10 cellular contexts compared by ENCODE assay signal in genomic region chr11:78138281-78138680, GRCh38.
DNase-seq lines count a peak whose midpoint lies in the region; ATAC-seq lines count a peak whose summit lies in the region.
"Had no signal": no experiment of that assay in that cellular context is flagged by ENCODE, and none has a peak within 500 bp of the region (broad histone marks: within the 10 kb centered on the region; RNA-seq: fewer than 3 reads in every experiment).

No MANE protein-coding gene starts in this region.

- peak overlapping the region; percentile 90 for H3K9ac ChIP-seq in NT2/D1 (ENCODE audit: insufficient read length, low read depth)
- H3K9ac ChIP-seq: parathyroid adenoma had no signal

- no peaks in the 10 kb centered on the region for H3K27me3 Mint-ChIP-seq in dendritic cell treated with granulocyte-macrophage colony-stimulating factor and Interleukin-4, amounts not matched to agents 40 ng/mL and 50 ng/mL, for 4 days

- H3K4me3 Mint-ChIP-seq in dendritic cell treated with granulocyte-macrophage colony-stimulating factor and Interleukin-4, amounts not matched to agents 40 ng/mL and 50 ng/mL, for 4 days: peak overlapping the region; percentile 83

- no peak for ATAC-seq in HG03097 (IDR thresholded peaks at IDR 0.05; ENCODE audit: low FRiP score, unreplicated experiment)
- no peak for ATAC-seq in HG02623 (IDR thresholded peaks at IDR 0.05; ENCODE audit: unreplicated experiment)

- no peaks in the 10 kb centered on the region for H3K9me3 Mint-ChIP-seq in dendritic cell treated with granulocyte-macrophage colony-stimulating factor and Interleukin-4, amounts not matched to agents 40 ng/mL and 50 ng/mL, for 4 days

- H2AFZ ChIP-seq in neuron (ENCODE audit: low read depth, low read length): no peak overlapping the region

- H3K4me1 ChIP-seq in NT2/D1 (ENCODE audit: insufficient read depth, insufficient read length) (no peaks in the 10 kb centered on the region), neuron (ENCODE audit: insufficient read depth, low read length) (peaks cover 14% of the 10 kb centered on the region)
- H3K4me1 ChIP-seq: parathyroid adenoma had no signal

- H3K4me1 Mint-ChIP-seq in dendritic cell treated with granulocyte-macrophage colony-stimulating factor and Interleukin-4, amounts not matched to agents 40 ng/mL and 50 ng/mL, for 4 days (ENCODE audit: low read depth): peaks cover 22% of the 10 kb centered on the region

- H3K27me3 ChIP-seq in NT2/D1 (ENCODE audit: insufficient read depth, insufficient read length) (no peaks in the 10 kb centered on the region), neuron (ENCODE audit: insufficient read depth, low read length) (no peaks in the 10 kb centered on the region)

- H3K9me3 ChIP-seq in NT2/D1 (ENCODE audit: insufficient read depth, low read length) (no peaks in the 10 kb centered on the region), neuron (ENCODE audit: low read length) (peaks cover 4% of the 10 kb centered on the region)

- H3K4me3 ChIP-seq in GM08714 (ENCODE audit: low read length) (peak overlapping the region; percentile 83), NT2/D1 (ENCODE audit: insufficient read length, low read depth) (peak overlapping the region; percentile 74), neuron (ENCODE audit: low read length) (peak overlapping the region; percentile 73)

- H3K36me3 ChIP-seq in NT2/D1 (ENCODE audit: insufficient read depth, insufficient read length, low read length) (peaks cover 51% of the 10 kb centered on the region), neuron (ENCODE audit: insufficient read depth, low read length) (peaks cover 29% of the 10 kb centered on the region)

- intact Hi-C loops in dendritic cell treated with granulocyte-macrophage colony-stimulating factor and Interleukin-4, amounts not matched to agents 40 ng/mL and 50 ng/mL, for 4 days (cut with micrococcal nuclease): loop anchor here (2.0 kb wide), 1 partner anchor 51 kb away; the partner anchor contains the start of genes KCTD21 and USP35

- H3K27ac Mint-ChIP-seq in dendritic cell treated with granulocyte-macrophage colony-stimulating factor and Interleukin-4, amounts not matched to agents 40 ng/mL and 50 ng/mL, for 4 days: peak overlapping the region; percentile 88

- DNase-seq in NT2/D1 (ENCODE audit: low read depth, low spot score) (no peak), hepatic stellate cell (ENCODE audit: low spot score) (no peak), NCI-H526 (lab: John Stamatoyannopoulos, UW) (no peak)
- DNase-seq: NCI-H2081 had no signal

- H3K36me3 Mint-ChIP-seq in dendritic cell treated with granulocyte-macrophage colony-stimulating factor and Interleukin-4, amounts not matched to agents 40 ng/mL and 50 ng/mL, for 4 days (ENCODE audit: low read depth): peaks cover 50% of the 10 kb centered on the region
